15 cellular contexts compared by ENCODE assay signal in genomic region chr11:106398396-106399074, GRCh38.
DNase-seq lines count a peak whose midpoint lies in the region; ATAC-seq and TF ChIP-seq lines count a peak whose summit lies in the region.
"Had no signal": no experiment of that assay in that cellular context is flagged by ENCODE, and none has a peak within 500 bp of the region (broad histone marks: within the 10 kb centered on the region; RNA-seq: fewer than 3 reads in every experiment).

No MANE protein-coding gene starts in this region.

- H3K36me3 ChIP-seq in PC-3 (ENCODE audit: low read depth, low read length) (peaks cover 11% of the 10 kb centered on the region; the same call in 1 of the 2 replicates), osteoblast (ENCODE audit: insufficient read depth, low read length) (no peaks in the 10 kb centered on the region), OCI-LY7 (ENCODE audit: insufficient read depth, low read length) (no peaks in the 10 kb centered on the region)
- H3K36me3 ChIP-seq: ascending aorta, BLaER1, WERI-Rb-1 had no signal

- peak; percentile 65 for ATAC-seq in PC-3
- ATAC-seq: effector memory CD8-positive, alpha-beta T cell had no signal

- H3K27me3 Mint-ChIP-seq in activated T-cell treated with anti-CD3 and anti-CD28 coated beads, Interleukin-2, amount 50 U/mL, for 24 hours: no peaks in the 10 kb centered on the region
- H3K27me3 Mint-ChIP-seq: effector memory CD8-positive, alpha-beta T cell had no signal

- DNase-seq in AG20443 (ENCODE audit: low spot score) (peak; percentile 52), PC-3 (peak; percentile 69), fibroblast of gingiva (ENCODE audit: low read depth) (peak; percentile 45), osteoblast (ENCODE audit: insufficient read length, low spot score, missing footprints) (no peak), NCI-H510A treated with DMSO at 0.1 percent for 48 hours (lab: John Stamatoyannopoulos, UW) (no peak), OCI-LY7 (ENCODE audit: low spot score) (no peak)
- DNase-seq in stimulated activated CD4-positive, alpha-beta T cell treated with anti-CD3 and anti-CD28 coated beads, Interleukin-4, amount 100 ng/mL, for 24 hours: no peak
- no peak for DNase-seq in activated T-cell treated with anti-CD3 and anti-CD28 coated beads, Interleukin-2, amount 50 U/mL, for 24 hours
- DNase-seq: activated T-cell treated with anti-CD3 and anti-CD28 coated beads for 4 hours; effector memory CD8-positive, alpha-beta T cell; hypothalamus; NCI-H1092 had no signal

- intact Hi-C loops in PC-3 (cut with micrococcal nuclease) (loop anchor here (1.0 to 10.0 kb wide), 9 partner anchors 7 to 606 kb away; no protein-coding TSS in a partner anchor), OCI-LY7 (cut with micrococcal nuclease; ENCODE audit: unreplicated experiment) (no loop called here)

- H3K4me2 ChIP-seq in PC-3 (ENCODE audit: low read length) (peak overlapping the region; percentile 78), osteoblast (ENCODE audit: insufficient read depth, low read length) (peak overlapping the region; percentile 62), OCI-LY7 (ENCODE audit: low read length) (no peak overlapping the region)
- H3K4me2 ChIP-seq: BLaER1 had no signal

- BruUV-seq in PC-3 (replicated peaks; lab: Mats Ljungman, UMichigan) (no TSS peak), OCI-LY7 (replicated peaks; lab: Mats Ljungman, UMichigan) (no TSS peak)

- no peaks in the 10 kb centered on the region for H3K4me1 Mint-ChIP-seq in activated T-cell treated with anti-CD3 and anti-CD28 coated beads, Interleukin-2, amount 50 U/mL, for 24 hours (ENCODE audit: low read depth)

- CTCF ChIA-PET in PC-3 (lab: Charles Lee) (interaction anchor here (0.5 to 1.2 kb wide), 5 partner anchors 59 to 308 kb away, joined by 3 to 7 read pairs (median 3); no protein-coding TSS in a partner anchor), OCI-LY7 (lab: Charles Lee; ENCODE audit: unreplicated experiment) (no interaction called here)

- H3K79me2 ChIP-seq in PC-3 (ENCODE audit: low read length): no peaks in the 10 kb centered on the region
- H3K79me2 ChIP-seq in osteoblast (ENCODE audit: insufficient read depth, low read length): no peaks in the 10 kb centered on the region
- H3K79me2 ChIP-seq in OCI-LY7 (ENCODE audit: insufficient read depth, low read depth, low read length): no peaks in the 10 kb centered on the region

- peak overlapping the region; percentile 93 for H3K27ac ChIP-seq in PC-3 (ENCODE audit: low read length)
- H3K27ac ChIP-seq in osteoblast (ENCODE audit: low read depth, low read length): peak overlapping the region; percentile 88
- no peak overlapping the region for H3K27ac ChIP-seq in OCI-LY7 (ENCODE audit: low read depth, low read length, poor library complexity, severe bottlenecking)
- H3K27ac ChIP-seq: ascending aorta, BLaER1 had no signal

- H3K9me2 ChIP-seq in PC-3 (replicated peaks; ENCODE audit: low read length): no peaks in the 10 kb centered on the region
- H3K9me2 ChIP-seq in OCI-LY7 (ENCODE audit: insufficient read depth, low read length): no peaks in the 10 kb centered on the region

- peaks cover 16% of the 10 kb centered on the region for H3F3A ChIP-seq in PC-3 (ENCODE audit: low read length, unreplicated experiment)

- POLR2A ChIA-PET in PC-3 (lab: Charles Lee; ENCODE audit: unreplicated experiment) (interaction anchor here (0.5 to 1.4 kb wide), 4 partner anchors 48 to 475 kb away, joined by 3 to 8 read pairs (median 7); no protein-coding TSS in a partner anchor), OCI-LY7 (lab: Charles Lee) (no interaction called here)

- H2AFZ ChIP-seq in PC-3 (ENCODE audit: low read length) (peak overlapping the region; percentile 41), osteoblast (ENCODE audit: low read length) (peak overlapping the region; percentile 35), OCI-LY7 (ENCODE audit: low read length) (no peak overlapping the region)

- TF ChIP-seq CTCF in PC-3 (conservative IDR thresholded peaks at IDR 0.05; ENCODE audit: low read depth, low read length) (no peak), osteoblast (IDR thresholded peaks at IDR 0.05; ENCODE audit: extremely low read depth, low read depth, low read length) (no peak), OCI-LY7 (conservative IDR thresholded peaks at IDR 0.05; ENCODE audit: low read length) (no peak)

- H3K4me3 ChIP-seq in PC-3 (ENCODE audit: low read length) (peak overlapping the region; percentile 41; the same call in 1 of the 2 replicates), osteoblast (ENCODE audit: insufficient read depth, low read length) (no peak overlapping the region), OCI-LY7 (ENCODE audit: low read depth, low read length, poor library complexity, severe bottlenecking) (no peak overlapping the region)
- H3K4me3 ChIP-seq: ascending aorta, BLaER1 had no signal

- no peaks in the 10 kb centered on the region for H3K27me3 ChIP-seq in PC-3 (ENCODE audit: low read length)
- H3K27me3 ChIP-seq in osteoblast (ENCODE audit: insufficient read depth, low read length): no peaks in the 10 kb centered on the region
- H3K27me3 ChIP-seq: ascending aorta, BLaER1 had no signal

- H3K4me1 ChIP-seq in PC-3 (ENCODE audit: insufficient read depth, low read length) (peaks cover 41% of the 10 kb centered on the region), osteoblast (ENCODE audit: insufficient read depth, low read length) (peaks cover 38% of the 10 kb centered on the region), OCI-LY7 (ENCODE audit: insufficient read depth, low read length, poor library complexity, severe bottlenecking) (no peaks in the 10 kb centered on the region)
- H3K4me1 ChIP-seq: ascending aorta, BLaER1 had no signal

- H3K9ac ChIP-seq in PC-3 (ENCODE audit: low read length): peak overlapping the region; percentile 65
- H3K9ac ChIP-seq: BLaER1 had no signal

- H3K9me3 Mint-ChIP-seq in activated T-cell treated with anti-CD3 and anti-CD28 coated beads, Interleukin-2, amount 50 U/mL, for 24 hours: peaks cover 4% of the 10 kb centered on the region

- H3K4me3 Mint-ChIP-seq in activated T-cell treated with anti-CD3 and anti-CD28 coated beads, Interleukin-2, amount 50 U/mL, for 24 hours: no peak overlapping the region
- H3K4me3 Mint-ChIP-seq: effector memory CD8-positive, alpha-beta T cell had no signal

- H3K9me3 ChIP-seq in PC-3 (ENCODE audit: low read length) (peaks cover 16% of the 10 kb centered on the region), osteoblast (ENCODE audit: low read depth, low read length) (no peaks in the 10 kb centered on the region), OCI-LY7 (ENCODE audit: low read length) (no peaks in the 10 kb centered on the region)
- H3K9me3 ChIP-seq: ascending aorta had no signal

- H4K20me1 ChIP-seq in PC-3 (ENCODE audit: low read length): no peaks in the 10 kb centered on the region
- no peaks in the 10 kb centered on the region for H4K20me1 ChIP-seq in osteoblast (ENCODE audit: insufficient read depth, low read length)
- H4K20me1 ChIP-seq in OCI-LY7 (ENCODE audit: insufficient read depth, low read length): no peaks in the 10 kb centered on the region
- H4K20me1 ChIP-seq: BLaER1 had no signal

- H3K36me3 Mint-ChIP-seq in activated T-cell treated with anti-CD3 and anti-CD28 coated beads, Interleukin-2, amount 50 U/mL, for 24 hours (ENCODE audit: low read depth): no peaks in the 10 kb centered on the region

- no peak overlapping the region for H3K27ac Mint-ChIP-seq in activated T-cell treated with anti-CD3 and anti-CD28 coated beads, Interleukin-2, amount 50 U/mL, for 24 hours
- H3K27ac Mint-ChIP-seq: effector memory CD8-positive, alpha-beta T cell had no signal

Comparison
In these comparisons a context has a peak if more than half of its experiments do, and no peak if none do; other contexts are left out.
1. DNase-seq: peak in AG20443 (single experiment), PC-3 (single experiment) and fibroblast of gingiva (single experiment); none in osteoblast (single experiment), NCI-H510A treated with DMSO at 0.1 percent for 48 hours (single experiment), stimulated activated CD4-positive, alpha-beta T cell treated with anti-CD3 and anti-CD28 coated beads, Interleukin-4, amount 100 ng/mL, for 24 hours (single experiment), OCI-LY7 (single experiment) and activated T-cell treated with anti-CD3 and anti-CD28 coated beads, Interleukin-2, amount 50 U/mL, for 24 hours (single experiment).